ENCODE assay signal across 2 cellular contexts in genomic region chr2:25838152-25838756, GRCh38.
A peak's percentile ranks its signal among the peaks of the same experiment; 100 is the strongest.
TF ChIP-seq lines count a peak whose summit lies in the region.

No MANE protein-coding gene starts in this region.

TF ChIP-seq in K562, 482 proteins besides CTCF, POLR2A, EP300 and RAD21:
- TF ChIP-seq ELF2 (CRISPR knock-in tag; IDR thresholded peaks at IDR 0.05) (no peak), MEIS2 (IDR thresholded peaks at IDR 0.05; ENCODE audit: partially characterized antibody) (peak; percentile 80), PBX2 (CRISPR knock-in tag; IDR thresholded peaks at IDR 0.05; ENCODE audit: low read depth) (no peak), PBX2 (tag; conservative IDR thresholded peaks at IDR 0.05; ENCODE audit: low read depth) (peak; percentile 88), HNRNPUL1 (IDR thresholded peaks at IDR 0.05; ENCODE audit: low read length) (no peak), HMBOX1 (IDR thresholded peaks at IDR 0.05) (peak; percentile 45; the same call in 1 of the 2 replicates)

TF ChIP-seq in liver, 16 proteins besides CTCF, POLR2A, EP300 and RAD21:
- TF ChIP-seq REST (IDR thresholded peaks at IDR 0.05) (no peak), ATF3 (IDR thresholded peaks at IDR 0.05) (no peak), ZBTB33 (IDR thresholded peaks at IDR 0.05) (no peak), SP1 (IDR thresholded peaks at IDR 0.05) (peak; percentile 44), NR2F2 (IDR thresholded peaks at IDR 0.05) (no peak), GABPA (IDR thresholded peaks at IDR 0.05 in 1 of 2, conservative IDR thresholded peaks at IDR 0.05 in 1 of 2) (no peak), HNF4A (conservative IDR thresholded peaks at IDR 0.05) (peak; percentile 18 to 34), RXRA (IDR thresholded peaks at IDR 0.05) (peak; percentile 30 to 38), MAX (IDR thresholded peaks at IDR 0.05) (no peak), YY1 (IDR thresholded peaks at IDR 0.05) (peak; percentile 19), HNF4G (IDR thresholded peaks at IDR 0.05) (no peak), EGR1 (IDR thresholded peaks at IDR 0.05; ENCODE audit: low read depth in 2 of 2) (no peak), FOXA1 (IDR thresholded peaks at IDR 0.05) (no peak), TAF1 (conservative IDR thresholded peaks at IDR 0.05) (no peak)
